8 cellular contexts compared by ENCODE assay signal in the genomic region with DNA sequence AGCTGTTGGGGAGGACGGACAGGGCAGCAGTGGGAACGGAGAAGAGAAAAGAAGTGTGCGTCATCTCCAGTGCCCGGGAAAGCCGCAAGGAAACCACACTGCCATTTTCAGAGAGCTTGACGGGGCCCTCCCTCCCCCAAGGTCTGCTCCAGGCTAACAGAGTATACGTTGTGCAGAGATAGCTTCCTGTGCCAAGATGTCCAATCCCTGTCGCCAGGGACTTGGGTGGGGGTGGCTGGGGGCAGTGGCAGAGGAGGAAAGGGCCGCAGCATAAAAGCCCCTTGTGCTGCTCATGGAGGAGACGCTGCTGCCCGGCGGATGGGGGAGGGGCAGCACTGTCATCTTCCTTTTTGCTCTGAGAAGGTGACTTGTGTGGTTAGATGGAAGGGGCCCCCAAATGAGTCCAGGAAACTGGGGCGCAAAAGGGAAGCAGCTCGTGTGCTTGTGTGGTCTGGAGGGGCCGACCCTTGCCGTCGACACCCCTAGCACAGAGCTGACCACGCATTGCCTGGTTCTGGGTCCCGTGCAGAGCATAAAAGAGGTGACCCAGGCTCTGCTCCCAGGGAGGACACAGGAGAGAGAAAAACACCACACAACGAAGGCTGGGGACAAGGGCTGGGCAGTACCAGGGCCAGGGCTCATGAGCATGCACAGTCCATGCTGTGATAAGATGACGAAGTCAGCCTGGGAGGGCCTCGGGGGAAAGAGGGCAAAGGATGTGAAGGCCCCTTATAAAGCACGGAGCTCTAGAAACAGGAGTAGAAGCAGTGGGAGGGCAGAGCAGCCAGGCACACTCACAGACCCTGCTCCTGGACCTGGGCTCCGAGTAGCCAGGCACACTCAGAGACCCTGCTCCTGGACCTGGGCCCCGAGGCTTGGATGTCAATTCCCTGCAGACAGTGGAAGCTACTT.
DNase-seq lines count a peak whose midpoint lies in the region; ATAC-seq lines count a peak whose summit lies in the region.

No MANE protein-coding gene starts in this region.

- H3K9me2 ChIP-seq in Karpas-422 (replicated peaks; ENCODE audit: insufficient read depth, low read length), result no peaks in the 10 kb centered on the region

- H4K20me1 ChIP-seq in Karpas-422 (ENCODE audit: insufficient read depth, low read depth, low read length), result no peaks in the 10 kb centered on the region

- no peaks in the 10 kb centered on the region for H3K27me3 ChIP-seq in Karpas-422 (ENCODE audit: low read length)

- no peak overlapping the region for H3K27ac ChIP-seq in Karpas-422 (ENCODE audit: low read length)

- H3K9me3 ChIP-seq in Karpas-422 (ENCODE audit: low read length), result no peaks in the 10 kb centered on the region

- H3K36me3 ChIP-seq in Karpas-422 (ENCODE audit: insufficient read depth, low read length), result peaks cover 14% of the 10 kb centered on the region; the same call in 1 of the 2 replicates

- no peak overlapping the region for H2AFZ ChIP-seq in Karpas-422 (ENCODE audit: low read length)

- peak; percentile 90 for ATAC-seq in stimulated activated naive CD8-positive, alpha-beta T cell treated with anti-CD3 and anti-CD28 coated beads, Interleukin-15, Interleukin-2, amounts not matched to agents 100 U/mL and 50 U/mL, for 24 hours

- H3K9ac ChIP-seq in Karpas-422 (ENCODE audit: low read length), result no peak overlapping the region

- no peaks in the 10 kb centered on the region for H3K79me2 ChIP-seq in Karpas-422 (ENCODE audit: low read length)

- H3K4me1 ChIP-seq in Karpas-422 (ENCODE audit: low read length), result no peaks in the 10 kb centered on the region

- H3K4me2 ChIP-seq in Karpas-422 (ENCODE audit: low read depth, low read length, poor library complexity, severe bottlenecking), result no peak overlapping the region

- no peak overlapping the region for H3K4me3 ChIP-seq in Karpas-422 (ENCODE audit: low read length)

- peak; percentile 93 for DNase-seq in HT1080 (ENCODE audit: low read depth)
- peak; percentile 62 to 76 for DNase-seq in activated CD4-positive, alpha-beta T cell treated with anti-CD3 and anti-CD28 coated beads, Interleukin-2, amount 50 U/mL, for 48 hours
- peak; percentile 65 for DNase-seq in iris pigment epithelial cell (ENCODE audit: low read depth)
- DNase-seq in stimulated activated naive CD8-positive, alpha-beta T cell treated with anti-CD3 and anti-CD28 coated beads, Interleukin-15, Interleukin-2, amounts not matched to agents 100 U/mL and 50 U/mL, for 24 hours, result peak; percentile 75
- DNase-seq in hippocampal formation (lab: John Stamatoyannopoulos, UW), result no peak
- DNase-seq in Karpas-422, result no peak
- no peak for DNase-seq in NCI-H1092 (lab: John Stamatoyannopoulos, UW)
- DNase-seq in AG08395 (ENCODE audit: low spot score), result no peak

Comparison
In these comparisons a context has a peak if more than half of its experiments do, and no peak if none do; other contexts are left out.
1. DNase-seq: peak in HT1080 (single experiment), activated CD4-positive, alpha-beta T cell treated with anti-CD3 and anti-CD28 coated beads, Interleukin-2, amount 50 U/mL, for 48 hours (2 of 2), iris pigment epithelial cell (single experiment) and stimulated activated naive CD8-positive, alpha-beta T cell treated with anti-CD3 and anti-CD28 coated beads, Interleukin-15, Interleukin-2, amounts not matched to agents 100 U/mL and 50 U/mL, for 24 hours (single experiment); none in hippocampal formation (0 of 2), Karpas-422 (single experiment), NCI-H1092 (single experiment) and AG08395 (single experiment).